1 cellular context compared by ENCODE assay signal in the genomic region with DNA sequence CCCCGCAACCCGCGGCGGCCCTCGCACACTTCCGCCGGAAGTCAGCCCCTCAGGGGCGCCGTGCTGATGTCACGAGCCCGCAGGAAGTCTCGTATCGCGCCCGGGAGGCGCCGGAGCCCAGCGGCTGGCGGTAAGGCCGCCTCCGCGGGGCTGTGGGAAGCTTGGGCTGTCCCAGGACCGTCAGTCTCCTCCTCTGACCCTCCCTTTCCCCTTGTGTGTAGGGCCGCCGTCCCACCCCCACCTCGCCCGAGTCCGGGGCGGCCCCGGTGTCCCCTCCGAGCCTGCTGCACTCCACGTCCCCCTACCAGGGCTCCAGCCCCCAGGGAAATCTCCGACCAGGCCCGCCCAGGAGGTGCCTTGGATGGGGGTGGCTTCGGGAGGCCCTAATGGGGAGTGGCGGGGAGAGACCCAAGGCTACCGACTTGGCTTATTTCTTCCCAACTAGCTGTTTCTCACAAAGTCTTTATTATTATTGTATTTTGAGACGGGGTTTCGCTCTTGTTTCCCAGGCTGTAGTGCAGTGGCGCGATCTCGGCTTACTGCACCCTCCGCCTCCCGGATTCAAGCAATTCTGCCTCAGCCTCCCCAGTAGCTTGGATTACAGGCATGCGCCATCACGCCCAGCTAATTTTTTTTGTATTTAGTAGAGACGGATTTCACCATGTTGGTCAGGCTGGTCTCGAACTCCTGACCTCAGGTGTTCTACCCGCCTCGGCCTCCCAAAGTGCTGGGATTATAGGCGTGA.
TF ChIP-seq lines count a peak whose summit lies in the region.

A gene (plus strand): TSS at position 86 of the 745 bp plus-strand sequence. CDS start 3,108 bp downstream, outside the sequence.

TF ChIP-seq in WTC11, 78 proteins besides CTCF, POLR2A, EP300 and RAD21 (continued from another document):
- peak; percentile 32; the same call in 1 of the 2 replicates for TF ChIP-seq ETV6 (CRISPR knock-in tag; IDR thresholded peaks at IDR 0.05)
- TF ChIP-seq, protein P1, sequence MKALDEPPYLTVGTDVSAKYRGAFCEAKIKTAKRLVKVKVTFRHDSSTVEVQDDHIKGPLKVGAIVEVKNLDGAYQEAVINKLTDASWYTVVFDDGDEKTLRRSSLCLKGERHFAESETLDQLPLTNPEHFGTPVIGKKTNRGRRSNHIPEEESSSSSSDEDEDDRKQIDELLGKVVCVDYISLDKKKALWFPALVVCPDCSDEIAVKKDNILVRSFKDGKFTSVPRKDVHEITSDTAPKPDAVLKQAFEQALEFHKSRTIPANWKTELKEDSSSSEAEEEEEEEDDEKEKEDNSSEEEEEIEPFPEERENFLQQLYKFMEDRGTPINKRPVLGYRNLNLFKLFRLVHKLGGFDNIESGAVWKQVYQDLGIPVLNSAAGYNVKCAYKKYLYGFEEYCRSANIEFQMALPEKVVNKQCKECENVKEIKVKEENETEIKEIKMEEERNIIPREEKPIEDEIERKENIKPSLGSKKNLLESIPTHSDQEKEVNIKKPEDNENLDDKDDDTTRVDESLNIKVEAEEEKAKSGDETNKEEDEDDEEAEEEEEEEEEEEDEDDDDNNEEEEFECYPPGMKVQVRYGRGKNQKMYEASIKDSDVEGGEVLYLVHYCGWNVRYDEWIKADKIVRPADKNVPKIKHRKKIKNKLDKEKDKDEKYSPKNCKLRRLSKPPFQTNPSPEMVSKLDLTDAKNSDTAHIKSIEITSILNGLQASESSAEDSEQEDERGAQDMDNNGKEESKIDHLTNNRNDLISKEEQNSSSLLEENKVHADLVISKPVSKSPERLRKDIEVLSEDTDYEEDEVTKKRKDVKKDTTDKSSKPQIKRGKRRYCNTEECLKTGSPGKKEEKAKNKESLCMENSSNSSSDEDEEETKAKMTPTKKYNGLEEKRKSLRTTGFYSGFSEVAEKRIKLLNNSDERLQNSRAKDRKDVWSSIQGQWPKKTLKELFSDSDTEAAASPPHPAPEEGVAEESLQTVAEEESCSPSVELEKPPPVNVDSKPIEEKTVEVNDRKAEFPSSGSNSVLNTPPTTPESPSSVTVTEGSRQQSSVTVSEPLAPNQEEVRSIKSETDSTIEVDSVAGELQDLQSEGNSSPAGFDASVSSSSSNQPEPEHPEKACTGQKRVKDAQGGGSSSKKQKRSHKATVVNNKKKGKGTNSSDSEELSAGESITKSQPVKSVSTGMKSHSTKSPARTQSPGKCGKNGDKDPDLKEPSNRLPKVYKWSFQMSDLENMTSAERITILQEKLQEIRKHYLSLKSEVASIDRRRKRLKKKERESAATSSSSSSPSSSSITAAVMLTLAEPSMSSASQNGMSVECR (CRISPR knock-in tag; IDR thresholded peaks at IDR 0.05; ENCODE audit: borderline replicate concordance) = 0 out of 2 replicates have a peak, but pooled peaks have one; percentile 42
- TF ChIP-seq, protein P2, sequence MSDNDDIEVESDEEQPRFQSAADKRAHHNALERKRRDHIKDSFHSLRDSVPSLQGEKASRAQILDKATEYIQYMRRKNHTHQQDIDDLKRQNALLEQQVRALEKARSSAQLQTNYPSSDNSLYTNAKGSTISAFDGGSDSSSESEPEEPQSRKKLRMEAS (CRISPR knock-in tag; IDR thresholded peaks at IDR 0.05) = peak; percentile 44; the same call in 1 of the 2 replicates
- peak; percentile 95 for TF ChIP-seq ZBTB21 (CRISPR knock-in tag; IDR thresholded peaks at IDR 0.05; ENCODE audit: borderline replicate concordance)
- TF ChIP-seq, protein P3, sequence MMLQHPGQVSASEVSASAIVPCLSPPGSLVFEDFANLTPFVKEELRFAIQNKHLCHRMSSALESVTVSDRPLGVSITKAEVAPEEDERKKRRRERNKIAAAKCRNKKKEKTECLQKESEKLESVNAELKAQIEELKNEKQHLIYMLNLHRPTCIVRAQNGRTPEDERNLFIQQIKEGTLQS (CRISPR knock-in tag; conservative IDR thresholded peaks at IDR 0.05) = no peak
- peak; percentile 84 for TF ChIP-seq ZNF423 (CRISPR knock-in tag; IDR thresholded peaks at IDR 0.05)
- TF ChIP-seq, protein P4, sequence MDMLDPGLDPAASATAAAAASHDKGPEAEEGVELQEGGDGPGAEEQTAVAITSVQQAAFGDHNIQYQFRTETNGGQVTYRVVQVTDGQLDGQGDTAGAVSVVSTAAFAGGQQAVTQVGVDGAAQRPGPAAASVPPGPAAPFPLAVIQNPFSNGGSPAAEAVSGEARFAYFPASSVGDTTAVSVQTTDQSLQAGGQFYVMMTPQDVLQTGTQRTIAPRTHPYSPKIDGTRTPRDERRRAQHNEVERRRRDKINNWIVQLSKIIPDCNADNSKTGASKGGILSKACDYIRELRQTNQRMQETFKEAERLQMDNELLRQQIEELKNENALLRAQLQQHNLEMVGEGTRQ (CRISPR knock-in tag; IDR thresholded peaks at IDR 0.05) = peak; percentile 68
- TF ChIP-seq NR2C2 (CRISPR knock-in tag; IDR thresholded peaks at IDR 0.05) = peak; percentile 30; the same call in 1 of the 2 replicates
- TF ChIP-seq CREB1 (CRISPR knock-in tag; IDR thresholded peaks at IDR 0.05) = 0 out of 2 replicates have a peak, but pooled peaks have one; percentile 48
- TF ChIP-seq, protein P5, sequence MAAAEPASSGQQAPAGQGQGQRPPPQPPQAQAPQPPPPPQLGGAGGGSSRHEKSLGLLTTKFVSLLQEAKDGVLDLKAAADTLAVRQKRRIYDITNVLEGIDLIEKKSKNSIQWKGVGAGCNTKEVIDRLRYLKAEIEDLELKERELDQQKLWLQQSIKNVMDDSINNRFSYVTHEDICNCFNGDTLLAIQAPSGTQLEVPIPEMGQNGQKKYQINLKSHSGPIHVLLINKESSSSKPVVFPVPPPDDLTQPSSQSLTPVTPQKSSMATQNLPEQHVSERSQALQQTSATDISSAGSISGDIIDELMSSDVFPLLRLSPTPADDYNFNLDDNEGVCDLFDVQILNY (CRISPR knock-in tag; IDR thresholded peaks at IDR 0.05) = peak; percentile 56; the same call in 1 of the 2 replicates
- TF ChIP-seq TP53 (CRISPR knock-in tag; IDR thresholded peaks at IDR 0.05) = no peak
- peak; percentile 78 for TF ChIP-seq GABPB1 (CRISPR knock-in tag; IDR thresholded peaks at IDR 0.05)
